8 cellular contexts compared by ENCODE assay signal in genomic region chr19:15418588-15419412, GRCh38. TPM values are rescaled to one million over a fixed set of nuclear protein-coding genes. Genes with fewer than 3 reads are reported as not detected.
DNase-seq lines count a peak whose midpoint lies in the region; ATAC-seq, FAIRE-seq and TF ChIP-seq lines count a peak whose summit lies in the region.

A gene with protein sequence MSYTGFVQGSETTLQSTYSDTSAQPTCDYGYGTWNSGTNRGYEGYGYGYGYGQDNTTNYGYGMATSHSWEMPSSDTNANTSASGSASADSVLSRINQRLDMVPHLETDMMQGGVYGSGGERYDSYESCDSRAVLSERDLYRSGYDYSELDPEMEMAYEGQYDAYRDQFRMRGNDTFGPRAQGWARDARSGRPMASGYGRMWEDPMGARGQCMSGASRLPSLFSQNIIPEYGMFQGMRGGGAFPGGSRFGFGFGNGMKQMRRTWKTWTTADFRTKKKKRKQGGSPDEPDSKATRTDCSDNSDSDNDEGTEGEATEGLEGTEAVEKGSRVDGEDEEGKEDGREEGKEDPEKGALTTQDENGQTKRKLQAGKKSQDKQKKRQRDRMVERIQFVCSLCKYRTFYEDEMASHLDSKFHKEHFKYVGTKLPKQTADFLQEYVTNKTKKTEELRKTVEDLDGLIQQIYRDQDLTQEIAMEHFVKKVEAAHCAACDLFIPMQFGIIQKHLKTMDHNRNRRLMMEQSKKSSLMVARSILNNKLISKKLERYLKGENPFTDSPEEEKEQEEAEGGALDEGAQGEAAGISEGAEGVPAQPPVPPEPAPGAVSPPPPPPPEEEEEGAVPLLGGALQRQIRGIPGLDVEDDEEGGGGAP (minus strand): TSS chr19:15418988. CDS start chr19:15418923, 65 bp downstream.

- H3K4me1 ChIP-seq in astrocyte (ENCODE audit: insufficient read depth, low read length) (peaks cover 13% of the 10 kb centered on the region), right cardiac atrium (ENCODE audit: control insufficient read depth, insufficient read depth, low read length) (peaks cover 10% of the 10 kb centered on the region), uterus (peaks cover 0 to 7% of the 10 kb centered on the region in 2 donors)

- H3K4me3 Mint-ChIP-seq in astrocyte (ENCODE audit: unreplicated experiment): peak within 1 kb of the TSS; percentile 92

- H3K79me2 ChIP-seq in astrocyte (ENCODE audit: insufficient read depth, low read length): peaks cover 48% of the 10 kb centered on the region

- ATAC-seq in GM18505 (IDR thresholded peaks at IDR 0.05; ENCODE audit: unreplicated experiment) (peak; percentile 85), HG02973 (IDR thresholded peaks at IDR 0.05; ENCODE audit: unreplicated experiment) (peak; percentile 83), right cardiac atrium (peak; percentile 97)

- peaks cover 42% of the 10 kb centered on the region for H4K20me1 ChIP-seq in astrocyte (ENCODE audit: insufficient read depth, low read length)

- TF ChIP-seq POLR2A in GM18505 (IDR thresholded peaks at IDR 0.05; ENCODE audit: borderline replicate concordance, extremely low read depth, insufficient read depth, insufficient read length): peak; percentile 95
- TF ChIP-seq POLR2A in uterus (IDR thresholded peaks at IDR 0.05): peak; percentile 75 to 86

- H3K4me1 Mint-ChIP-seq in astrocyte (ENCODE audit: low read depth, unreplicated experiment): peaks cover 8% of the 10 kb centered on the region

- under 1% methylated on average over 61 of the region's 61 CpGs for WGBS in right cardiac atrium

- H3K36me3 Mint-ChIP-seq in astrocyte (ENCODE audit: low read depth, unreplicated experiment): peaks cover 23% of the 10 kb centered on the region

- H3K27me3 ChIP-seq in astrocyte (ENCODE audit: insufficient read depth, low read length): no peaks in the 10 kb centered on the region
- H3K27me3 ChIP-seq in right cardiac atrium (ENCODE audit: control insufficient read depth, insufficient read depth): no peaks in the 10 kb centered on the region
- H3K27me3 ChIP-seq in uterus: no peaks in the 10 kb centered on the region

- no peaks in the 10 kb centered on the region for H3K27me3 Mint-ChIP-seq in astrocyte (ENCODE audit: low read depth, unreplicated experiment)

- H2AFZ ChIP-seq in astrocyte (ENCODE audit: low read depth, low read length): peak within 1 kb of the TSS; percentile 79

- H3K4me2 ChIP-seq in astrocyte (ENCODE audit: low read length): peak within 1 kb of the TSS; percentile 93

- intact Hi-C loops in right cardiac atrium (cut with DNase I) (no loop called here), uterus (cut with DNase I; ENCODE audit: low total_unique reads) (no loop called here)

- TF ChIP-seq CTCF in astrocyte (IDR thresholded peaks at IDR 0.05; ENCODE audit: insufficient read depth, low read depth, low read length): peak; percentile 44
- TF ChIP-seq CTCF in uterus (IDR thresholded peaks at IDR 0.05): peak; percentile 24 to 69 (median 51)

- H3K27ac ChIP-seq in astrocyte (ENCODE audit: low read depth, low read length): peak within 1 kb of the TSS; percentile 86
- H3K27ac ChIP-seq in right cardiac atrium (ENCODE audit: low read length): peak within 1 kb of the TSS; percentile 78
- H3K27ac ChIP-seq in uterus: peak within 1 kb of the TSS; percentile 70 to 79

- FAIRE-seq in astrocyte (lab: Jason Lieb, UNC): peak; percentile 34

- DNase-seq in NCI-H2029 (lab: John Stamatoyannopoulos, UW): peak; percentile 99
- DNase-seq in T-helper 22 cell (ENCODE audit: low read depth): peak; percentile 98
- DNase-seq in astrocyte (ENCODE audit: low read depth): peak; percentile 99
- DNase-seq in right cardiac atrium: peak; percentile 99 to 100 (median 99)
- DNase-seq in pulmonary artery endothelial cell (ENCODE audit: low read depth, low spot score): peak; percentile 99
- DNase-seq in uterus: peak; percentile 98 to 100

- H3K9ac ChIP-seq in astrocyte (ENCODE audit: low read length): peak within 1 kb of the TSS; percentile 93

- H3K4me3 ChIP-seq in astrocyte (ENCODE audit: insufficient read depth, low read depth, low read length) (peak within 1 kb of the TSS; percentile 91), right cardiac atrium (ENCODE audit: low read length) (peak within 1 kb of the TSS; percentile 70), uterus (peak within 1 kb of the TSS; percentile 80 to 82)

- peaks cover 5% of the 10 kb centered on the region for H3K9me3 ChIP-seq in astrocyte (ENCODE audit: insufficient read depth, low read depth, low read length)
- H3K9me3 ChIP-seq in right cardiac atrium (ENCODE audit: control insufficient read depth, low read length): no peaks in the 10 kb centered on the region
- no peaks in the 10 kb centered on the region for H3K9me3 ChIP-seq in uterus

- H3K9me3 Mint-ChIP-seq in astrocyte (ENCODE audit: unreplicated experiment): no peaks in the 10 kb centered on the region

- peak within 1 kb of the TSS; percentile 99 for H3K27ac Mint-ChIP-seq in astrocyte (ENCODE audit: unreplicated experiment)

- H3K36me3 ChIP-seq in astrocyte (ENCODE audit: insufficient read depth, low read length) (peaks cover 17% of the 10 kb centered on the region), uterus (no peaks in the 10 kb centered on the region)

RNA-seq across cellular contexts. Expression of the gene that starts here (rescaled TPM):
- total RNA-seq in astrocyte (101 and 105 TPM in 2 replicates), right cardiac atrium (100 to 1,000 TPM in 1 of 4 donors, 10 to 100 TPM in 3; 64.4 to 106 (median 86.1) TPM), pulmonary artery endothelial cell (53.5 and 62.0 TPM in 2 replicates), uterus (100 to 1,000 TPM in 2 of 4 donors, 10 to 100 TPM in 2; 82.4 to 157 (median 117) TPM)
- 66.5 TPM for polyA plus RNA-seq in right cardiac atrium

Comparison
In these comparisons a context has a peak if more than half of its experiments do, and no peak if none do; other contexts are left out.
1. Peak in every context shown above with its lines: DNase-seq, ATAC-seq, H3K4me3 ChIP-seq and H3K27ac ChIP-seq.